14 cellular contexts compared by ENCODE assay signal in genomic region chr20:51034988-51035656, GRCh38. TPM values are rescaled to one million over a fixed set of nuclear protein-coding genes. Genes with fewer than 3 reads are reported as not detected.
DNase-seq lines count a peak whose midpoint lies in the region; ATAC-seq and TF ChIP-seq lines count a peak whose summit lies in the region.
"Had no signal": no experiment of that assay in that cellular context is flagged by ENCODE, and none has a peak within 500 bp of the region (broad histone marks: within the 10 kb centered on the region; RNA-seq: fewer than 3 reads in every experiment).

No MANE protein-coding gene starts in this region.

- H3K27ac ChIP-seq in KMS-11 (no peak overlapping the region), H9 (ENCODE audit: insufficient read length, low read depth, low read length) (no peak overlapping the region)

- no peak overlapping the region for H2BK5ac ChIP-seq in H9 (ENCODE audit: insufficient read length, low read length)

- H3K4me1 Mint-ChIP-seq in activated B cell treated with CpG ODN at 0.5 μM for 24 hours (peaks cover 35% of the 10 kb centered on the region), naive B cell (peaks cover 24 to 64% (median 26%) of the 10 kb centered on the region in 3 donors), H9 (peaks cover 5 to 12% of the 10 kb centered on the region in 2 experiments)

- H3K9ac ChIP-seq in KMS-11 (no peak overlapping the region), H9 (ENCODE audit: extremely low read depth, insufficient read length, low read length) (no peak overlapping the region)

- H3K4ac ChIP-seq in H9 (ENCODE audit: low read depth, low read length), result no peak overlapping the region

- H3T11ph ChIP-seq in H9 (ENCODE audit: low read length), result no peak overlapping the region

- H2BK12ac ChIP-seq in H9 (ENCODE audit: insufficient read length, low read depth, low read length), result no peak overlapping the region

- no peaks in the 10 kb centered on the region for H3K79me1 ChIP-seq in H9 (ENCODE audit: insufficient read depth, low read depth, low read length, poor library complexity, severe bottlenecking)

- H3K36me3 Mint-ChIP-seq in activated B cell treated with CpG ODN at 0.5 μM for 24 hours (ENCODE audit: low read depth) (no peaks in the 10 kb centered on the region), naive B cell (no peaks in the 10 kb centered on the region), H9 (ENCODE audit: insufficient read depth in 1 of 3, low read depth in 3 of 3) (peaks cover 0 to 9% (median 0%) of the 10 kb centered on the region in 3 experiments; a peak in 2 of 7 replicates)
- H3K36me3 Mint-ChIP-seq: CD14-positive monocyte had no signal

- intact Hi-C loops in activated B cell treated with CpG ODN at 0.5 μM for 24 hours (cut with micrococcal nuclease) (loop anchor here (1.0 kb wide), 1 partner anchor 12 kb away; the partner anchor contains the start of gene KCNG1), Right ventricle myocardium inferior (cut with DNase I) (no loop called here)

- peaks cover 22% of the 10 kb centered on the region for H3K4me1 ChIP-seq in KMS-11 (ENCODE audit: low read depth, poor library complexity, severe bottlenecking)
- no peaks in the 10 kb centered on the region for H3K4me1 ChIP-seq in H9 (ENCODE audit: insufficient read depth, low read length)
- H3K4me1 ChIP-seq: HAP-1 had no signal

- no peak overlapping the region for H3K18ac ChIP-seq in H9 (ENCODE audit: insufficient read length, low read depth, low read length)

- H3K27ac Mint-ChIP-seq in activated B cell treated with CpG ODN at 0.5 μM for 24 hours (peak overlapping the region; percentile 35), naive B cell (peak overlapping the region; percentile 43 to 91 (median 82)), H9 (peak overlapping the region in 1 of 3 experiments; percentile 68; a peak in 1 of 7 replicates)

- no peak overlapping the region for H3K23ac ChIP-seq in H9 (ENCODE audit: insufficient read length, low read depth, low read length)

- H3K14ac ChIP-seq in H9 (ENCODE audit: insufficient read depth, low read length), result no peak overlapping the region

- no peak overlapping the region for H4K5ac ChIP-seq in H9 (ENCODE audit: insufficient read length, low read depth, low read length)

- H3K9me3 ChIP-seq in H9 (ENCODE audit: control insufficient read depth, low read depth, low read length), result no peaks in the 10 kb centered on the region
- H3K9me3 ChIP-seq: HAP-1 had no signal

- H3K27me3 Mint-ChIP-seq in activated B cell treated with CpG ODN at 0.5 μM for 24 hours (peaks cover 23% of the 10 kb centered on the region), naive B cell (peaks cover 0 to 35% (median 30%) of the 10 kb centered on the region in 3 donors), H9 (ENCODE audit: low read depth) (peaks cover 20% of the 10 kb centered on the region)

- no peak overlapping the region for H2AK5ac ChIP-seq in H9 (ENCODE audit: insufficient read length, low read length)

- no peak overlapping the region for H3K4me3 ChIP-seq in KMS-11 (IDR thresholded peaks at IDR 0.05; ENCODE audit: insufficient read depth, low read depth, low read length)
- H3K4me3 ChIP-seq: HAP-1 had no signal

- no peak overlapping the region for H2BK15ac ChIP-seq in H9 (ENCODE audit: low read depth, low read length)

- H3K27me3 ChIP-seq in KMS-11 (ENCODE audit: insufficient read depth, low read depth) (no peaks in the 10 kb centered on the region), H9 (ENCODE audit: insufficient read depth, low read length) (no peaks in the 10 kb centered on the region)

- WGBS in H9 (ENCODE audit: extremely low coverage, insufficient read length, low lambda C conversion rate), result no CpG with 5 or more reads among the region's 9 CpGs

- H3K9me3 Mint-ChIP-seq in activated B cell treated with CpG ODN at 0.5 μM for 24 hours (no peaks in the 10 kb centered on the region), naive B cell (peaks cover 0 to 4% (median 2%) of the 10 kb centered on the region in 7 donors), H9 (peaks cover 11 to 12% of the 10 kb centered on the region in 2 experiments)

- TF ChIP-seq CTCF in KMS-11 (conservative IDR thresholded peaks at IDR 0.05; ENCODE audit: low read depth, low read length) (no peak), activated B cell treated with CpG ODN at 0.5 μM for 24 hours (IDR thresholded peaks at IDR 0.05) (no peak), H9 (conservative IDR thresholded peaks at IDR 0.05) (no peak)

- no peak overlapping the region for H4K91ac ChIP-seq in H9 (ENCODE audit: insufficient read length, low read depth, low read length)

- no peak overlapping the region for H2BK120ac ChIP-seq in H9 (ENCODE audit: low read depth, low read length, poor library complexity, severe bottlenecking)

- no peak overlapping the region for H4K8ac ChIP-seq in H9 (replicated peaks; ENCODE audit: insufficient read length, low read depth, low read length)

- H3K79me2 ChIP-seq in KMS-11 (ENCODE audit: insufficient read depth, low read depth), result no peaks in the 10 kb centered on the region
- no peaks in the 10 kb centered on the region for H3K79me2 ChIP-seq in H9 (ENCODE audit: insufficient read depth, low read length)

- H3K36me3 ChIP-seq in KMS-11 (ENCODE audit: insufficient read depth), result no peaks in the 10 kb centered on the region
- H3K36me3 ChIP-seq: HAP-1 had no signal

- H2AFZ ChIP-seq in KMS-11 (ENCODE audit: low read depth), result no peak overlapping the region
- H2AFZ ChIP-seq in H9 (ENCODE audit: low read length), result no peak overlapping the region

- H4K20me1 ChIP-seq in KMS-11 (ENCODE audit: insufficient read depth) (no peaks in the 10 kb centered on the region), H9 (ENCODE audit: control insufficient read depth, insufficient read depth, insufficient read length) (no peaks in the 10 kb centered on the region)

- H3K4me3 Mint-ChIP-seq in activated B cell treated with CpG ODN at 0.5 μM for 24 hours, result peak overlapping the region; percentile 41
- peak overlapping the region; percentile 20 to 85 (median 75) for H3K4me3 Mint-ChIP-seq in naive B cell
- no peak overlapping the region; a peak in 1 of 5 replicates for H3K4me3 Mint-ChIP-seq in H9
- H3K4me3 Mint-ChIP-seq: CD14-positive monocyte had no signal

- POLR2A ChIA-PET in activated B cell treated with CpG ODN at 0.5 μM for 24 hours (lab: Charles Lee), result interaction anchor here (1.1 kb wide), 1 partner anchor 12 kb away, joined by 3 read pairs; the partner anchor contains the start of gene KCNG1

- no peaks in the 10 kb centered on the region for H3K23me2 ChIP-seq in H9 (ENCODE audit: insufficient read length, low read depth, low read length, poor library complexity, severe bottlenecking)

- DNase-seq in activated B cell treated with CpG ODN at 0.5 μM for 24 hours, result no peak
- DNase-seq in naive B cell, result no peak
- DNase-seq in H9, result no peak
- no peak for DNase-seq in NOMO-1 treated with DMSO at 0.1 percent for 48 hours (lab: John Stamatoyannopoulos, UW; ENCODE audit: unreplicated experiment)
- DNase-seq in Right ventricle myocardium inferior (ENCODE audit: missing footprints), result no peak
- no peak for DNase-seq in NCI-H2227 (lab: John Stamatoyannopoulos, UW; ENCODE audit: unreplicated experiment)
- DNase-seq: COR-L47, NCI-H1417, NCI-H1930, PC-3 had no signal

- H3K4me2 ChIP-seq in KMS-11 (0 out of 2 replicates have a peak overlapping the region, but pooled peaks have one; percentile 5), H9 (ENCODE audit: insufficient read depth, insufficient read length, low read length) (no peak overlapping the region)

- ATAC-seq in activated B cell treated with CpG ODN at 0.5 μM for 24 hours (ENCODE audit: low read depth), result peak; percentile 33
- peak; percentile 52 to 55 for ATAC-seq in naive B cell (ENCODE audit: low read depth in 2 of 2)
- no peak for ATAC-seq in Right ventricle myocardium inferior
- ATAC-seq: PC-3, SK-N-SH treated with all-trans-retinoic acid at 6 μM for 48 hours had no signal

- no peak overlapping the region for H2BK20ac ChIP-seq in H9 (ENCODE audit: low read depth, low read length, poor library complexity, severe bottlenecking)

- H3K56ac ChIP-seq in H9 (ENCODE audit: insufficient read length, low read depth, low read length), result no peak overlapping the region

- CTCF ChIA-PET in activated B cell treated with CpG ODN at 0.5 μM for 24 hours (lab: Charles Lee), result interaction anchor here (0.9 to 1.3 kb wide), 2 partner anchors 16 to 47 kb away, joined by 3 read pairs; no protein-coding TSS in a partner anchor

RNA-seq across cellular contexts. Expression of gene KCNG1, which starts 12.2 kb away (rescaled TPM):
- total RNA-seq in activated B cell treated with CpG ODN at 0.5 μM for 24 hours, result 7.2 and 7.4 TPM in 2 replicates
- polyA plus RNA-seq in naive B cell (ENCODE audit: low read depth in 6 of 6), result 100 to 1,000 TPM in 4 of 6 donors, 10 to 100 TPM in 2; 32.3 to 184 (median 107) TPM
- 11.5 and 13.2 TPM in 2 replicates for total RNA-seq in H9 (2021)
- 0.32 TPM for total RNA-seq in Right ventricle myocardium inferior
- polyA plus RNA-seq: CD14-positive monocyte had no signal

Comparison
In these comparisons a context has a peak if more than half of its experiments do, and no peak if none do; other contexts are left out.
1. H3K4me3 Mint-ChIP-seq: peak in activated B cell treated with CpG ODN at 0.5 μM for 24 hours (single experiment) and naive B cell (8 of 8); none in H9 (0 of 2).